In genomic region chr18:26963292-26963691, GRCh38 we compare ENCODE assay signal across 12 cellular contexts.
DNase-seq lines count a peak whose midpoint lies in the region; ATAC-seq and TF ChIP-seq lines count a peak whose summit lies in the region.
"Had no signal": no experiment of that assay in that cellular context is flagged by ENCODE, and none has a peak within 500 bp of the region (broad histone marks: within the 10 kb centered on the region; RNA-seq: fewer than 3 reads in every experiment).

No MANE protein-coding gene starts in this region.

- no peak for ATAC-seq in Panc1
- peak in 6 of 8 donors; percentile 42 to 67 (median 58) for ATAC-seq in heart right ventricle
- ATAC-seq in GM19452 (IDR thresholded peaks at IDR 0.05; ENCODE audit: unreplicated experiment) = no peak
- no peak for ATAC-seq in GM21825 (IDR thresholded peaks at IDR 0.05; ENCODE audit: unreplicated experiment)

- TF ChIP-seq CTCF in Panc1 (IDR thresholded peaks at IDR 0.05) (peak; percentile 21; the same call in 1 of the 2 replicates), heart right ventricle (IDR thresholded peaks at IDR 0.05) (peak in 7 of 9 donors; percentile 30 to 57 (median 46)), smooth muscle cell (IDR thresholded peaks at IDR 0.05; ENCODE audit: borderline replicate concordance, insufficient read depth, poor library complexity, severe bottlenecking) (peak; percentile 26)

- H3K79me2 ChIP-seq in smooth muscle cell (ENCODE audit: low read depth) = no peaks in the 10 kb centered on the region

- H3K27me3 ChIP-seq in Panc1 (ENCODE audit: control insufficient read depth, insufficient read depth, low read length) (no peaks in the 10 kb centered on the region), heart right ventricle (no peaks in the 10 kb centered on the region), smooth muscle cell (ENCODE audit: low read depth) (no peaks in the 10 kb centered on the region)

- no peak overlapping the region for H3K9ac ChIP-seq in smooth muscle cell (ENCODE audit: low read depth)
- H3K9ac ChIP-seq: KMS-11 had no signal

- no peak overlapping the region for H3K27ac ChIP-seq in Panc1 (ENCODE audit: low read length)
- H3K27ac ChIP-seq in heart right ventricle = no peak overlapping the region
- no peak overlapping the region for H3K27ac ChIP-seq in smooth muscle cell (ENCODE audit: low read depth)
- H3K27ac ChIP-seq: KMS-11 had no signal

- no peak overlapping the region for H2AFZ ChIP-seq in smooth muscle cell (ENCODE audit: low read depth)

- H3K4me3 ChIP-seq in Panc1 (ENCODE audit: low read depth in 2 of 2, low read length in 2 of 2) (no peak overlapping the region), heart right ventricle (no peak overlapping the region), smooth muscle cell (no peak overlapping the region)

- POLR2A ChIA-PET in Panc1 (lab: Charles Lee) = interaction anchor here (0.6 kb wide), 1 partner anchor 1595 kb away, joined by 3 read pairs; no protein-coding TSS in a partner anchor

- in situ Hi-C loops in Panc1 (cut with HindIII; ENCODE audit: low pct_unique_long_range_greater_than_20kb, low sequenced_read_pairs) = no loop called here

- 50 to 58% methylated on average over 3 of the region's 3 CpGs for WGBS in heart right ventricle, 2 donors
- WGBS in smooth muscle cell (ENCODE audit: low lambda C conversion rate) = 68% methylated on average over 3 of the region's 3 CpGs

- intact Hi-C loops in Panc1 (cut with micrococcal nuclease; ENCODE audit: unreplicated experiment) (no loop called here), heart right ventricle (cut with DNase I) (loop anchor here in 9 of 10 donors (2.0 to 10.0 kb wide), 6 partner anchors 144 to 556 kb away; no protein-coding TSS in a partner anchor)

- H4K20me1 ChIP-seq in smooth muscle cell (ENCODE audit: low read depth) = no peaks in the 10 kb centered on the region

- DNase-seq in SKM-1 treated with dmso at 0.1 percent for 144 hours (lab: John Stamatoyannopoulos, UW; ENCODE audit: unreplicated experiment) (peak; percentile 3), SKM-1 (lab: John Stamatoyannopoulos, UW; ENCODE audit: unreplicated experiment) (no peak), Panc1 (ENCODE audit: low read depth, low spot score) (no peak), heart right ventricle (no peak), smooth muscle cell (lab: John Stamatoyannopoulos, UW; ENCODE audit: unreplicated experiment) (no peak), NCI-H2171 treated with DMSO at 0.1 percent for 48 hours (lab: John Stamatoyannopoulos, UW) (no peak)
- DNase-seq: activated CD4-positive, CD25-positive, alpha-beta regulatory T cell; GF-D8; glutamatergic neuron had no signal

- H3K36me3 ChIP-seq in Panc1 (ENCODE audit: control insufficient read depth, insufficient read depth, low read length) (no peaks in the 10 kb centered on the region), heart right ventricle (no peaks in the 10 kb centered on the region), smooth muscle cell (ENCODE audit: low read depth) (no peaks in the 10 kb centered on the region)

- H3K4me1 ChIP-seq in Panc1 (ENCODE audit: control insufficient read depth, insufficient read depth, low read length) (no peaks in the 10 kb centered on the region), heart right ventricle (peaks cover 0 to 11% (median 0%) of the 10 kb centered on the region in 9 donors), smooth muscle cell (ENCODE audit: low read depth) (no peaks in the 10 kb centered on the region)

- H3F3A ChIP-seq in smooth muscle cell (ENCODE audit: low read depth) = no peaks in the 10 kb centered on the region

- no peak overlapping the region for H3K4me2 ChIP-seq in smooth muscle cell
- H3K4me2 ChIP-seq: KMS-11 had no signal

- CTCF ChIA-PET in Panc1 (lab: Charles Lee) = no interaction called here

- H3K9me3 ChIP-seq in Panc1 (ENCODE audit: control insufficient read depth, insufficient read depth, low read depth, low read length) (no peaks in the 10 kb centered on the region), heart right ventricle (no peaks in the 10 kb centered on the region), smooth muscle cell (replicated peaks; ENCODE audit: low read depth) (no peaks in the 10 kb centered on the region)

- BruUV-seq in Panc1 (replicated peaks; lab: Mats Ljungman, UMichigan) = no TSS peak

Comparison
In these comparisons a context has a peak if more than half of its experiments do, and no peak if none do; other contexts are left out.
1. ATAC-seq: peak in heart right ventricle (6 of 8); none in Panc1 (single experiment), GM19452 (single experiment) and GM21825 (single experiment).
2. Peak in every context shown above with its lines, with median percentiles within 50 percentile points of each other: CTCF ChIP-seq.